ENCODE assay signal across 23 cellular contexts in genomic region chr7:127967276-127967675, GRCh38.
"Had no signal": no experiment of that assay in that cellular context is flagged by ENCODE, and none has a peak within 500 bp of the region (broad histone marks: within the 10 kb centered on the region; RNA-seq: fewer than 3 reads in every experiment).

No MANE protein-coding gene starts in this region.

- H3K9ac ChIP-seq: parathyroid adenoma had no signal

- H3K9me3 Mint-ChIP-seq: dendritic cell treated with granulocyte-macrophage colony-stimulating factor and Interleukin-4, amounts not matched to agents 40 ng/mL and 50 ng/mL, for 4 days; effector memory CD8-positive, alpha-beta T cell had no signal

- ATAC-seq: effector memory CD8-positive, alpha-beta T cell; left cardiac atrium; left ventricle myocardium superior; naive thymus-derived CD8-positive, alpha-beta T cell; right lobe of liver had no signal

- H3K27me3 Mint-ChIP-seq: dendritic cell treated with granulocyte-macrophage colony-stimulating factor and Interleukin-4, amounts not matched to agents 40 ng/mL and 50 ng/mL, for 4 days; effector memory CD8-positive, alpha-beta T cell; naive thymus-derived CD8-positive, alpha-beta T cell had no signal

- H3K27me3 ChIP-seq: hepatocyte, right lobe of liver, stomach, transverse colon had no signal

- DNase-seq: cerebellar nuclear complex; effector memory CD8-positive, alpha-beta T cell; erythroblast; foreskin melanocyte; head of caudate nucleus; kidney; left cardiac atrium; left ventricle myocardium superior; mesendoderm; naive thymus-derived CD8-positive, alpha-beta T cell; retina; right lobe of liver; stimulated activated CD4-positive, alpha-beta T cell treated with anti-CD3 and anti-CD28 coated beads, Interleukin-12 subunit alpha, Interleukin-12 subunit beta, amount 100 ng/mL, for 4 hours; stimulated activated naive CD4-positive, alpha-beta T cell; stomach; substantia nigra; transverse colon had no signal

- H3K79me2 ChIP-seq: parathyroid adenoma had no signal

- H3K4me3 ChIP-seq: hepatocyte, prostate gland, right lobe of liver, skin epidermis, stomach, thoracic aorta, transverse colon had no signal

- H2AFZ ChIP-seq: hepatocyte, parathyroid adenoma had no signal

- H3K4me1 ChIP-seq: prostate gland, right lobe of liver, transverse colon had no signal

- H3K4me3 Mint-ChIP-seq: dendritic cell treated with granulocyte-macrophage colony-stimulating factor and Interleukin-4, amounts not matched to agents 40 ng/mL and 50 ng/mL, for 4 days; effector memory CD8-positive, alpha-beta T cell; naive thymus-derived CD8-positive, alpha-beta T cell had no signal

- H3K36me3 ChIP-seq: prostate gland, right lobe of liver, stomach, thoracic aorta, transverse colon had no signal

- H3K27ac ChIP-seq: hepatocyte, parathyroid adenoma, prostate gland, right lobe of liver, skin epidermis, stomach, thoracic aorta, transverse colon had no signal

- H3K27ac Mint-ChIP-seq: dendritic cell treated with granulocyte-macrophage colony-stimulating factor and Interleukin-4, amounts not matched to agents 40 ng/mL and 50 ng/mL, for 4 days; effector memory CD8-positive, alpha-beta T cell; naive thymus-derived CD8-positive, alpha-beta T cell had no signal

- H3K4me2 ChIP-seq: hepatocyte had no signal

- H3K9me3 ChIP-seq: prostate gland, right lobe of liver, stomach, thoracic aorta, transverse colon had no signal
